18 cellular contexts compared by ENCODE assay signal in genomic region chr2:101432411-101433181, GRCh38. TPM values are rescaled to one million over a fixed set of nuclear protein-coding genes. Genes with fewer than 3 reads are reported as not detected.
DNase-seq lines count a peak whose midpoint lies in the region; ATAC-seq lines count a peak whose summit lies in the region.
"Had no signal": no experiment of that assay in that cellular context is flagged by ENCODE, and none has a peak within 500 bp of the region (broad histone marks: within the 10 kb centered on the region; RNA-seq: fewer than 3 reads in every experiment).

No MANE protein-coding gene starts in this region.

- H3K9me3 Mint-ChIP-seq in activated T-cell treated with anti-CD3 and anti-CD28 coated beads, Interleukin-2, amount 50 U/mL, for 72 hours: no peaks in the 10 kb centered on the region
- no peaks in the 10 kb centered on the region for H3K9me3 Mint-ChIP-seq in activated T-helper 17 cell treated with anti-CD3 and anti-CD28 coated beads, Interleukin-2, amount 50 U/mL, for 72 hours
- H3K9me3 Mint-ChIP-seq: activated naive CD4-positive, alpha-beta T cell treated with anti-CD3 and anti-CD28 coated beads, Interleukin-2, amount 50 U/mL, for 24 hours; CD4-positive, alpha-beta memory T cell; naive thymus-derived CD8-positive, alpha-beta T cell had no signal

- H3K4me1 Mint-ChIP-seq in activated T-cell treated with anti-CD3 and anti-CD28 coated beads, Interleukin-2, amount 50 U/mL, for 72 hours (ENCODE audit: low read depth): no peaks in the 10 kb centered on the region
- no peaks in the 10 kb centered on the region for H3K4me1 Mint-ChIP-seq in activated T-helper 17 cell treated with anti-CD3 and anti-CD28 coated beads, Interleukin-2, amount 50 U/mL, for 72 hours
- H3K4me1 Mint-ChIP-seq: activated naive CD4-positive, alpha-beta T cell treated with anti-CD3 and anti-CD28 coated beads, Interleukin-2, amount 50 U/mL, for 24 hours; CD4-positive, alpha-beta memory T cell; naive thymus-derived CD8-positive, alpha-beta T cell had no signal

- no peaks in the 10 kb centered on the region for H3K36me3 ChIP-seq in subcutaneous abdominal adipose tissue (ENCODE audit: control insufficient read depth in 5 of 5, insufficient read depth in 5 of 5, low read length in 5 of 5)

- peak; percentile 57 to 64 for ATAC-seq in activated T-cell treated with anti-CD3 and anti-CD28 coated beads, Interleukin-2, amount 50 U/mL, for 72 hours (replicated peaks in 1 of 2)
- ATAC-seq in activated T-helper 17 cell treated with anti-CD3 and anti-CD28 coated beads, Interleukin-2, amount 50 U/mL, for 72 hours (replicated peaks): peak; percentile 65
- ATAC-seq in left ventricle myocardium superior: peak; percentile 48
- ATAC-seq: naive thymus-derived CD8-positive, alpha-beta T cell had no signal

- no peak overlapping the region for H3K9ac ChIP-seq in subcutaneous abdominal adipose tissue (ENCODE audit: low read length in 5 of 5)

- peaks cover 0 to 6% (median 0%) of the 10 kb centered on the region in 5 donors for H3K27me3 ChIP-seq in subcutaneous abdominal adipose tissue (ENCODE audit: control insufficient read depth in 5 of 5, insufficient read depth in 4 of 5, low read length in 5 of 5)

- H3K36me3 Mint-ChIP-seq in activated T-cell treated with anti-CD3 and anti-CD28 coated beads, Interleukin-2, amount 50 U/mL, for 72 hours (ENCODE audit: insufficient read depth in 2 of 2): no peaks in the 10 kb centered on the region
- no peaks in the 10 kb centered on the region for H3K36me3 Mint-ChIP-seq in activated T-helper 17 cell treated with anti-CD3 and anti-CD28 coated beads, Interleukin-2, amount 50 U/mL, for 72 hours (ENCODE audit: low read depth)
- H3K36me3 Mint-ChIP-seq: activated naive CD4-positive, alpha-beta T cell treated with anti-CD3 and anti-CD28 coated beads, Interleukin-2, amount 50 U/mL, for 24 hours; CD4-positive, alpha-beta memory T cell; naive thymus-derived CD8-positive, alpha-beta T cell had no signal

- no peaks in the 10 kb centered on the region for H3K9me3 ChIP-seq in subcutaneous abdominal adipose tissue (ENCODE audit: control insufficient read depth in 5 of 5, low read length in 5 of 5)

- peaks cover 0 to 14% (median 7%) of the 10 kb centered on the region in 5 donors for H3K4me1 ChIP-seq in subcutaneous abdominal adipose tissue (ENCODE audit: control insufficient read depth in 5 of 5, insufficient read depth in 5 of 5, low read length in 5 of 5)

- H3K4me3 Mint-ChIP-seq in activated T-cell treated with anti-CD3 and anti-CD28 coated beads, Interleukin-2, amount 50 U/mL, for 72 hours: no peak overlapping the region
- no peak overlapping the region for H3K4me3 Mint-ChIP-seq in activated T-helper 17 cell treated with anti-CD3 and anti-CD28 coated beads, Interleukin-2, amount 50 U/mL, for 72 hours
- H3K4me3 Mint-ChIP-seq: activated naive CD4-positive, alpha-beta T cell treated with anti-CD3 and anti-CD28 coated beads, Interleukin-2, amount 50 U/mL, for 24 hours; CD4-positive, alpha-beta memory T cell; naive thymus-derived CD8-positive, alpha-beta T cell had no signal

- H3K27me3 Mint-ChIP-seq in activated T-cell treated with anti-CD3 and anti-CD28 coated beads, Interleukin-2, amount 50 U/mL, for 72 hours (ENCODE audit: low read depth): peaks cover 9% of the 10 kb centered on the region
- peaks cover 4% of the 10 kb centered on the region for H3K27me3 Mint-ChIP-seq in activated T-helper 17 cell treated with anti-CD3 and anti-CD28 coated beads, Interleukin-2, amount 50 U/mL, for 72 hours
- H3K27me3 Mint-ChIP-seq: activated naive CD4-positive, alpha-beta T cell treated with anti-CD3 and anti-CD28 coated beads, Interleukin-2, amount 50 U/mL, for 24 hours; CD4-positive, alpha-beta memory T cell; naive thymus-derived CD8-positive, alpha-beta T cell had no signal

- DNase-seq in activated T-cell treated with anti-CD3 and anti-CD28 coated beads, Interleukin-2, amount 50 U/mL, for 72 hours: peak; percentile 6 to 25
- DNase-seq in activated T-cell treated with anti-CD3 and anti-CD28 coated beads, Interleukin-2, amount 50 U/mL, for 1 hour: no peak
- DNase-seq in left ventricle myocardium superior: no peak
- no peak for DNase-seq in activated CD4-positive, alpha-beta T cell treated with anti-CD3 and anti-CD28 coated beads for 4 hours
- DNase-seq in stimulated activated CD4-positive, alpha-beta T cell treated with anti-CD3 and anti-CD28 coated beads, Interleukin-4, amount 100 ng/mL, for 4 hours: no peak
- no peak for DNase-seq in SHP77 (lab: John Stamatoyannopoulos, UW)
- DNase-seq: CD4-positive, alpha-beta memory T cell; central memory CD4-positive, alpha-beta T cell; naive thymus-derived CD8-positive, alpha-beta T cell; NCI-H1048; NCI-H2107; NCI-H748 treated with DMSO at 0.1 percent for 48 hours; stimulated activated CD4-positive, alpha-beta T cell treated with anti-CD3 and anti-CD28 coated beads, Interleukin-1b, Interleukin-23, amount 100 ng/mL, for 48 hours had no signal

- intact Hi-C loops in left ventricle myocardium superior (cut with micrococcal nuclease): no loop called here

- no peak overlapping the region for H3K4me3 ChIP-seq in subcutaneous abdominal adipose tissue (ENCODE audit: low read depth in 1 of 5, low read length in 5 of 5)
- H3K4me3 ChIP-seq: lung had no signal

- H3K27ac Mint-ChIP-seq in activated T-cell treated with anti-CD3 and anti-CD28 coated beads, Interleukin-2, amount 50 U/mL, for 72 hours: no peak overlapping the region
- H3K27ac Mint-ChIP-seq in activated T-helper 17 cell treated with anti-CD3 and anti-CD28 coated beads, Interleukin-2, amount 50 U/mL, for 72 hours: no peak overlapping the region
- H3K27ac Mint-ChIP-seq: activated naive CD4-positive, alpha-beta T cell treated with anti-CD3 and anti-CD28 coated beads, Interleukin-2, amount 50 U/mL, for 24 hours; CD4-positive, alpha-beta memory T cell had no signal

- H3K27ac ChIP-seq in subcutaneous abdominal adipose tissue (ENCODE audit: low read depth, low read length): peak overlapping the region; percentile 41

RNA-seq across cellular contexts. Expression of gene RFX8, which starts 42.3 kb away (rescaled TPM):
- total RNA-seq in activated T-cell treated with anti-CD3 and anti-CD28 coated beads, Interleukin-2, amount 50 U/mL, for 72 hours: 1 to 10 TPM; 1.4 to 2.3 TPM
- under 1 TPM; 0.45 to 0.48 TPM for total RNA-seq in activated T-helper 17 cell treated with anti-CD3 and anti-CD28 coated beads, Interleukin-2, amount 50 U/mL, for 72 hours
- not detected for total RNA-seq in left ventricle myocardium superior
- total RNA-seq: G401; naive thymus-derived CD8-positive, alpha-beta T cell had no signal

RNA-seq across cellular contexts. Expression of gene CREG2, which starts 45.3 kb away (rescaled TPM):
- total RNA-seq in activated T-cell treated with anti-CD3 and anti-CD28 coated beads, Interleukin-2, amount 50 U/mL, for 72 hours: not detected
- not detected for total RNA-seq in activated T-helper 17 cell treated with anti-CD3 and anti-CD28 coated beads, Interleukin-2, amount 50 U/mL, for 72 hours
- total RNA-seq in left ventricle myocardium superior: not detected
- total RNA-seq: CD4-positive, alpha-beta memory T cell; G401; naive thymus-derived CD8-positive, alpha-beta T cell had no signal

Comparison
In these comparisons a context has a peak if more than half of its experiments do, and no peak if none do; other contexts are left out.
1. DNase-seq: peak in activated T-cell treated with anti-CD3 and anti-CD28 coated beads, Interleukin-2, amount 50 U/mL, for 72 hours (2 of 2); none in activated T-cell treated with anti-CD3 and anti-CD28 coated beads, Interleukin-2, amount 50 U/mL, for 1 hour (single experiment), left ventricle myocardium superior (single experiment), activated CD4-positive, alpha-beta T cell treated with anti-CD3 and anti-CD28 coated beads for 4 hours (0 of 2), stimulated activated CD4-positive, alpha-beta T cell treated with anti-CD3 and anti-CD28 coated beads, Interleukin-4, amount 100 ng/mL, for 4 hours (0 of 2) and SHP77 (0 of 2).
2. Peak in every context shown above with its lines, with median percentiles within 50 percentile points of each other: ATAC-seq.